ENCODE assay signal across 13 cellular contexts in the genomic region with DNA sequence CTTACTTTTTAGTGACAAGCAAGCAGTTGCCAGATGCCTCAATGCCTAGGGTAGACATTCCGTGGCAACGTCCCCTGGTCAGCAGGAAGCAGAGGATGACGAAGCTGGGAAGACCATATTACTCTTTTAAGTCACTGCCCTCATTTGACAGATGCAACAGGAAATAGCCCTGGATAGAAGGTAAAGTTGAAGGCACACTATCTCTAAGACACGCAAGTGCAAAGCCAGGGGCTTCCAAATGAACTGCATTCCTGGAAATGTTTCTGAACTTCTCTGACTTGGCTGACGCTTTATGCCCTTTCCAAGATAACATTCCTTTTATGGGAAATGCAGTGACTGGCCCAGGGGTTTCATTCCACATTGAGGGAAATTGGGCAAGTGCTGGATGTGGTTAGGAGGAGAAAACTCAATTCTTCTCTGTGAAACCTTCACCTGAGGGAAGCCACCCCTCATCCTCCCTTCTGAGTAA. TPM values are rescaled to one million over a fixed set of nuclear protein-coding genes. Genes with fewer than 3 reads are reported as not detected.
DNase-seq lines count a peak whose midpoint lies in the region; ATAC-seq and TF ChIP-seq lines count a peak whose summit lies in the region.
"Had no signal": no experiment of that assay in that cellular context is flagged by ENCODE, and none has a peak within 500 bp of the region (broad histone marks: within the 10 kb centered on the region; RNA-seq: fewer than 3 reads in every experiment).

No MANE protein-coding gene starts in this region.

- no peaks in the 10 kb centered on the region for H3K27me3 ChIP-seq in thyroid gland

- no peaks in the 10 kb centered on the region for H3K27me3 Mint-ChIP-seq in activated naive CD8-positive, alpha-beta T cell treated with anti-CD3 and anti-CD28 coated beads for 36 hours
- no peaks in the 10 kb centered on the region for H3K27me3 Mint-ChIP-seq in activated naive CD8-positive, alpha-beta T cell treated with anti-CD3 and anti-CD28 coated beads, Interleukin-2, amount 50 U/mL, for 24 hours
- H3K27me3 Mint-ChIP-seq: activated naive CD8-positive, alpha-beta T cell treated with anti-CD3 and anti-CD28 coated beads, Interleukin-2, amount 10 ng/mL, durations not matched to agents 7 days and 5 days had no signal

- no peak for ATAC-seq in activated naive CD8-positive, alpha-beta T cell treated with anti-CD3 and anti-CD28 coated beads, Interleukin-2, amount 50 U/mL, for 24 hours
- ATAC-seq in GM18502 (IDR thresholded peaks at IDR 0.05; ENCODE audit: poor library complexity, unreplicated experiment): no peak

- H3K27ac Mint-ChIP-seq in activated naive CD8-positive, alpha-beta T cell treated with anti-CD3 and anti-CD28 coated beads for 36 hours: peak overlapping the region; percentile 77
- H3K27ac Mint-ChIP-seq in activated naive CD8-positive, alpha-beta T cell treated with anti-CD3 and anti-CD28 coated beads, Interleukin-2, amount 50 U/mL, for 24 hours: no peak overlapping the region
- H3K27ac Mint-ChIP-seq: activated naive CD8-positive, alpha-beta T cell treated with anti-CD3 and anti-CD28 coated beads, Interleukin-2, amount 10 ng/mL, durations not matched to agents 7 days and 5 days had no signal

- no peak for DNase-seq in activated naive CD8-positive, alpha-beta T cell treated with anti-CD3 and anti-CD28 coated beads for 36 hours
- DNase-seq in activated naive CD8-positive, alpha-beta T cell treated with anti-CD3 and anti-CD28 coated beads, Interleukin-2, amount 50 U/mL, for 24 hours: no peak
- DNase-seq in caudate nucleus (lab: John Stamatoyannopoulos, UW): no peak
- DNase-seq in thyroid gland: no peak
- no peak for DNase-seq in AG08395 (ENCODE audit: low spot score)
- no peak for DNase-seq in NCI-H345 (lab: John Stamatoyannopoulos, UW)
- DNase-seq: activated naive CD8-positive, alpha-beta T cell treated with anti-CD3 and anti-CD28 coated beads, Interleukin-2, amount 10 ng/mL, durations not matched to agents 7 days and 5 days; NCI-H187 treated with DMSO at 0.1 percent for 48 hours; OCI-M1; stimulated activated CD4-positive, alpha-beta T cell treated with anti-CD3 and anti-CD28 coated beads, Interleukin-4, amount 100 ng/mL, for 4 hours had no signal

- no peaks in the 10 kb centered on the region for H3K4me1 Mint-ChIP-seq in activated naive CD8-positive, alpha-beta T cell treated with anti-CD3 and anti-CD28 coated beads for 36 hours
- peaks cover 2% of the 10 kb centered on the region for H3K4me1 Mint-ChIP-seq in activated naive CD8-positive, alpha-beta T cell treated with anti-CD3 and anti-CD28 coated beads, Interleukin-2, amount 50 U/mL, for 24 hours

- no peak overlapping the region for H3K4me3 Mint-ChIP-seq in activated naive CD8-positive, alpha-beta T cell treated with anti-CD3 and anti-CD28 coated beads for 36 hours
- no peak overlapping the region for H3K4me3 Mint-ChIP-seq in activated naive CD8-positive, alpha-beta T cell treated with anti-CD3 and anti-CD28 coated beads, Interleukin-2, amount 50 U/mL, for 24 hours
- H3K4me3 Mint-ChIP-seq: activated naive CD8-positive, alpha-beta T cell treated with anti-CD3 and anti-CD28 coated beads, Interleukin-2, amount 10 ng/mL, durations not matched to agents 7 days and 5 days had no signal

- intact Hi-C loops in thyroid gland (cut with DNase I): no loop called here

- no peaks in the 10 kb centered on the region for H3K9me3 Mint-ChIP-seq in activated naive CD8-positive, alpha-beta T cell treated with anti-CD3 and anti-CD28 coated beads for 36 hours
- H3K9me3 Mint-ChIP-seq in activated naive CD8-positive, alpha-beta T cell treated with anti-CD3 and anti-CD28 coated beads, Interleukin-2, amount 50 U/mL, for 24 hours: no peaks in the 10 kb centered on the region
- H3K9me3 Mint-ChIP-seq: activated naive CD8-positive, alpha-beta T cell treated with anti-CD3 and anti-CD28 coated beads, Interleukin-2, amount 10 ng/mL, durations not matched to agents 7 days and 5 days had no signal

- 95 to 100% methylated on average over 1 to 4 of the region's 5 CpGs for WGBS in mesodermal cell (ENCODE audit: insufficient coverage in 2 of 2), 2 experiments
- 69 to 75% methylated on average over 5 of the region's 5 CpGs for WGBS in thyroid gland, 2 donors

- H3K4me3 ChIP-seq in mesodermal cell (ENCODE audit: extremely low read depth, insufficient read depth, low read length, poor library complexity, severe bottlenecking) (no peak overlapping the region), thyroid gland (replicated peaks in 1 of 3) (no peak overlapping the region)

- H3K4me1 ChIP-seq in mesodermal cell (ENCODE audit: control insufficient read depth, insufficient read depth, low read length, poor library complexity, severe bottlenecking) (peaks cover 20% of the 10 kb centered on the region), thyroid gland (peaks cover 10 to 34% of the 10 kb centered on the region in 2 donors)

- no peaks in the 10 kb centered on the region for H3K9me3 ChIP-seq in mesodermal cell (ENCODE audit: control insufficient read depth, low read length)
- no peaks in the 10 kb centered on the region for H3K9me3 ChIP-seq in thyroid gland

- peaks cover 22% of the 10 kb centered on the region for H3K36me3 Mint-ChIP-seq in activated naive CD8-positive, alpha-beta T cell treated with anti-CD3 and anti-CD28 coated beads for 36 hours
- H3K36me3 Mint-ChIP-seq in activated naive CD8-positive, alpha-beta T cell treated with anti-CD3 and anti-CD28 coated beads, Interleukin-2, amount 50 U/mL, for 24 hours (ENCODE audit: low read depth): peaks cover 66% of the 10 kb centered on the region

- peaks cover 76% of the 10 kb centered on the region for H3K36me3 ChIP-seq in mesodermal cell (ENCODE audit: control insufficient read depth, insufficient read depth, low read length)
- peaks cover 22 to 43% of the 10 kb centered on the region in 2 donors for H3K36me3 ChIP-seq in thyroid gland

- TF ChIP-seq POLR2A in thyroid gland (IDR thresholded peaks at IDR 0.05): no peak

- peak overlapping the region; percentile 49 for H3K27ac ChIP-seq in caudate nucleus (ENCODE audit: low read depth, low read length)
- peak overlapping the region; percentile 4 for H3K27ac ChIP-seq in mesodermal cell (ENCODE audit: low read depth, low read length, severe bottlenecking)
- H3K27ac ChIP-seq in thyroid gland: peak overlapping the region; percentile 36 to 69 (median 48)
- H3K27ac ChIP-seq: C4-2B had no signal

- no peak for TF ChIP-seq CTCF in thyroid gland (IDR thresholded peaks at IDR 0.05)

RNA-seq across cellular contexts. Expression of a gene that starts 14.7 kb away (rescaled TPM):
- total RNA-seq in activated naive CD8-positive, alpha-beta T cell treated with anti-CD3 and anti-CD28 coated beads for 36 hours: 10 to 100 TPM; 85.0 to 85.9 TPM
- polyA plus RNA-seq in mesodermal cell (2013, experiment 1 of 2): 24.7 TPM
- 23.8 TPM for polyA plus RNA-seq in mesodermal cell (2013, experiment 2 of 2)
- total RNA-seq in thyroid gland: 10 to 100 TPM; 36.1 to 61.1 (median 47.5) TPM

RNA-seq across cellular contexts. Expression of a gene that starts 15.3 kb away (rescaled TPM):
- 10 to 100 TPM; 16.6 to 17.3 TPM for total RNA-seq in activated naive CD8-positive, alpha-beta T cell treated with anti-CD3 and anti-CD28 coated beads for 36 hours
- polyA plus RNA-seq in mesodermal cell (2013, experiment 1 of 2): 34.0 TPM
- 31.0 TPM for polyA plus RNA-seq in mesodermal cell (2013, experiment 2 of 2)
- total RNA-seq in thyroid gland: 10 to 100 TPM; 17.4 to 22.8 (median 20.0) TPM

RNA-seq across cellular contexts. Expression of a gene that starts 18.0 kb away (rescaled TPM):
- total RNA-seq in activated naive CD8-positive, alpha-beta T cell treated with anti-CD3 and anti-CD28 coated beads for 36 hours: 1 to 10 TPM; 2.0 TPM
- 696 TPM for polyA plus RNA-seq in mesodermal cell (2013, experiment 1 of 2)
- polyA plus RNA-seq in mesodermal cell (2013, experiment 2 of 2): 449 TPM
- 100 to 1,000 TPM; 155 to 407 (median 229) TPM for total RNA-seq in thyroid gland

RNA-seq across cellular contexts. Expression of a gene that starts 38.6 kb away (rescaled TPM):
- 1 to 10 TPM; 8.0 to 8.7 TPM for total RNA-seq in activated naive CD8-positive, alpha-beta T cell treated with anti-CD3 and anti-CD28 coated beads for 36 hours
- 24.4 TPM for polyA plus RNA-seq in mesodermal cell (2013, experiment 1 of 2)
- polyA plus RNA-seq in mesodermal cell (2013, experiment 2 of 2): 22.4 TPM
- total RNA-seq in thyroid gland: 10 to 100 TPM; 31.8 to 54.5 (median 42.3) TPM

Comparison
In these comparisons a context has a peak if more than half of its experiments do, and no peak if none do; other contexts are left out.
1. RNA of a gene that starts 18.0 kb away (total RNA-seq): 155 to 407 TPM in thyroid gland; 2.0 TPM in activated naive CD8-positive, alpha-beta T cell treated with anti-CD3 and anti-CD28 coated beads for 36 hours; every median in the first group is over 10 times any median in the second.
2. Peak in every context shown above with its lines, with median percentiles within 50 percentile points of each other: H3K27ac ChIP-seq.